11 cellular contexts compared by ENCODE assay signal in genomic region chr12:49962861-49963765, GRCh38. TPM values are rescaled to one million over a fixed set of nuclear protein-coding genes. Genes with fewer than 3 reads are reported as not detected.
DNase-seq lines count a peak whose midpoint lies in the region; ATAC-seq, FAIRE-seq and TF ChIP-seq lines count a peak whose summit lies in the region.
"Had no signal": no experiment of that assay in that cellular context is flagged by ENCODE, and none has a peak within 500 bp of the region (broad histone marks: within the 10 kb centered on the region; RNA-seq: fewer than 3 reads in every experiment).

No MANE protein-coding gene starts in this region.

- H3K79me2 ChIP-seq in HCT116 (ENCODE audit: insufficient read depth, low read length): no peaks in the 10 kb centered on the region

- peaks cover 30 to 52% of the 10 kb centered on the region in 2 experiments for H3K4me1 ChIP-seq in HCT116 (ENCODE audit: control insufficient read depth in 1 of 2, insufficient read depth in 2 of 2, low read length in 2 of 2)
- H3K4me1 ChIP-seq in heart left ventricle: peaks cover 0 to 36% (median 13%) of the 10 kb centered on the region in 12 donors
- no peaks in the 10 kb centered on the region for H3K4me1 ChIP-seq in small intestine (ENCODE audit: control insufficient read depth in 2 of 2, insufficient read depth in 1 of 2, low read depth in 1 of 2, low read length in 1 of 2)

- H3K27me3 Mint-ChIP-seq in activated T-cell treated with anti-CD3 and anti-CD28 coated beads, Interleukin-2, amount 50 U/mL, for 24 hours: peaks cover 73% of the 10 kb centered on the region
- H3K27me3 Mint-ChIP-seq in progenitor cell of endocrine pancreas: peaks cover 66% of the 10 kb centered on the region

- BruUV-seq in HCT116 (replicated peaks; lab: Mats Ljungman, UMichigan): no TSS peak

- H3K36me3 ChIP-seq in HCT116 (ENCODE audit: control insufficient read depth in 1 of 2, insufficient read depth in 2 of 2, low read length in 2 of 2) (no peaks in the 10 kb centered on the region), heart left ventricle (no peaks in the 10 kb centered on the region), small intestine (ENCODE audit: control insufficient read depth in 2 of 2, insufficient read depth in 2 of 2, low read length in 2 of 2) (no peaks in the 10 kb centered on the region)

- H3K4me3 ChIP-seq in HCT116 (replicated peaks in 1 of 2; ENCODE audit: low read depth in 1 of 2, low read length in 2 of 2) (peak overlapping the region in 1 of 2 experiments; percentile 3; a peak in 1 of 4 replicates), heart left ventricle (no peak overlapping the region), small intestine (ENCODE audit: low read depth in 1 of 2, low read length in 2 of 2) (no peak overlapping the region)

- no peak overlapping the region for H3K4me3 Mint-ChIP-seq in activated T-cell treated with anti-CD3 and anti-CD28 coated beads, Interleukin-2, amount 50 U/mL, for 24 hours
- H3K4me3 Mint-ChIP-seq in progenitor cell of endocrine pancreas (ENCODE audit: low read depth): no peak overlapping the region
- H3K4me3 Mint-ChIP-seq: natural killer cell had no signal

- H2AFZ ChIP-seq in HCT116 (ENCODE audit: low read depth, low read length, poor library complexity, severe bottlenecking): no peak overlapping the region

- H3K36me3 Mint-ChIP-seq in activated T-cell treated with anti-CD3 and anti-CD28 coated beads, Interleukin-2, amount 50 U/mL, for 24 hours (ENCODE audit: low read depth): no peaks in the 10 kb centered on the region
- no peaks in the 10 kb centered on the region for H3K36me3 Mint-ChIP-seq in progenitor cell of endocrine pancreas (ENCODE audit: insufficient read depth)
- H3K36me3 Mint-ChIP-seq: natural killer cell had no signal

- ATAC-seq in HCT116: 0 out of 2 replicates have a peak, but pooled peaks have one; percentile 16
- peak; percentile 66 to 77 (median 74) for ATAC-seq in heart left ventricle
- ATAC-seq in HG03045 (IDR thresholded peaks at IDR 0.05; ENCODE audit: unreplicated experiment): no peak
- ATAC-seq in HG02642 (IDR thresholded peaks at IDR 0.05; ENCODE audit: poor library complexity, unreplicated experiment): no peak
- ATAC-seq: natural killer cell had no signal

- no peak overlapping the region for H3K9ac ChIP-seq in HCT116 (ENCODE audit: low read length)

- H3K27me3 ChIP-seq in HCT116 (ENCODE audit: insufficient read depth, low read length): no peaks in the 10 kb centered on the region
- H3K27me3 ChIP-seq in heart left ventricle: peaks cover 0 to 76% (median 23%) of the 10 kb centered on the region in 9 donors
- H3K27me3 ChIP-seq in small intestine (ENCODE audit: control insufficient read depth in 2 of 2, insufficient read depth in 2 of 2, low read length in 2 of 2): peaks cover 7 to 22% of the 10 kb centered on the region in 2 donors

- H3K9me3 ChIP-seq in HCT116 (ENCODE audit: control insufficient read depth in 1 of 2, insufficient read depth in 1 of 2, low read depth in 1 of 2, low read length in 2 of 2): no peaks in the 10 kb centered on the region
- no peaks in the 10 kb centered on the region for H3K9me3 ChIP-seq in heart left ventricle
- no peaks in the 10 kb centered on the region for H3K9me3 ChIP-seq in small intestine (ENCODE audit: control insufficient read depth, low read depth)

- no peak overlapping the region for H3K27ac ChIP-seq in HCT116 (ENCODE audit: low read depth, low read length)
- peak overlapping the region in 3 of 12 donors; percentile 29 to 34 (median 30) for H3K27ac ChIP-seq in heart left ventricle
- no peak overlapping the region for H3K27ac ChIP-seq in small intestine (ENCODE audit: low read depth in 1 of 2, low read length in 1 of 2)

- FAIRE-seq in small intestine (lab: Jason Lieb, UNC): no peak
- FAIRE-seq: endometrium had no signal

- H4K20me1 ChIP-seq in HCT116 (ENCODE audit: insufficient read depth): no peaks in the 10 kb centered on the region

- CTCF ChIA-PET in HCT116 (lab: Charles Lee): interaction anchor here (0.9 to 2.3 kb wide), 4 partner anchors 11 to 107 kb away, joined by 3 to 13 read pairs (median 4); no protein-coding TSS in a partner anchor

- H3K27ac Mint-ChIP-seq in activated T-cell treated with anti-CD3 and anti-CD28 coated beads, Interleukin-2, amount 50 U/mL, for 24 hours: no peak overlapping the region
- H3K27ac Mint-ChIP-seq in progenitor cell of endocrine pancreas: no peak overlapping the region
- H3K27ac Mint-ChIP-seq: natural killer cell had no signal

- DNase-seq in HCT116 (ENCODE audit: low read depth, low spot score) (peak; percentile 29), RPMI7951 (ENCODE audit: low read depth) (peak; percentile 37), heart left ventricle (peak; percentile 70 to 84 (median 79)), small intestine (peak; percentile 51), progenitor cell of endocrine pancreas (ENCODE audit: low spot score, unreplicated experiment) (no peak)
- no peak for DNase-seq in activated T-cell treated with anti-CD3 and anti-CD28 coated beads, Interleukin-2, amount 50 U/mL, for 24 hours
- DNase-seq: natural killer cell; NK-92 treated with Interleukin-12 subunit alpha and Interleukin-12 subunit beta, amount 100 ng/mL, for 24 hours had no signal

- no peaks in the 10 kb centered on the region for H3K9me2 ChIP-seq in HCT116 (ENCODE audit: insufficient read depth)

- intact Hi-C loops in HCT116 (cut with micrococcal nuclease): loop anchor here (10.0 kb wide), 1 partner anchor 188 kb away; no protein-coding TSS in a partner anchor
- intact Hi-C loops in heart left ventricle (cut with DNase I): loop anchor here in 5 of 10 donors (5.0 to 10.0 kb wide), 4 partner anchors 96 to 222 kb away; no protein-coding TSS in a partner anchor

- no peak for TF ChIP-seq POLR2A in HCT116 (IDR thresholded peaks at IDR 0.05; ENCODE audit: borderline replicate concordance, extremely low read depth, insufficient read depth, insufficient read length)
- no peak for TF ChIP-seq POLR2A in heart left ventricle (IDR thresholded peaks at IDR 0.05)

- TF ChIP-seq RAD21 in HCT116 (IDR thresholded peaks at IDR 0.05; ENCODE audit: low read depth): no peak

- 69 to 82% (median 73%) methylated on average over 7 to 21 of the region's 21 CpGs for WGBS in heart left ventricle, 4 donors
- 41 to 72% (median 45%) methylated on average over 21 of the region's 21 CpGs for WGBS in small intestine, 3 donors

- peak overlapping the region; percentile 53 for H3K4me2 ChIP-seq in HCT116 (ENCODE audit: low read length)

- RAD21 ChIA-PET in HCT116 (lab: Charles Lee; ENCODE audit: low non-redundant PET in 1 of 2, low total read pairs in 2 of 2, uncharacterized antibody in 2 of 2, unreplicated experiment in 2 of 2): interaction anchor here in 1 of 2 experiments (0.5 kb wide), 1 partner anchor 212 kb away, joined by 6 read pairs; no protein-coding TSS in a partner anchor

- POLR2A ChIA-PET in HCT116 (lab: Charles Lee): no interaction called here

- H3K4me1 Mint-ChIP-seq in activated T-cell treated with anti-CD3 and anti-CD28 coated beads, Interleukin-2, amount 50 U/mL, for 24 hours (ENCODE audit: low read depth): peaks cover 11% of the 10 kb centered on the region
- H3K4me1 Mint-ChIP-seq in progenitor cell of endocrine pancreas (ENCODE audit: low read depth): peaks cover 10% of the 10 kb centered on the region

- H3K9me3 Mint-ChIP-seq in activated T-cell treated with anti-CD3 and anti-CD28 coated beads, Interleukin-2, amount 50 U/mL, for 24 hours: no peaks in the 10 kb centered on the region
- H3K9me3 Mint-ChIP-seq in progenitor cell of endocrine pancreas (ENCODE audit: low read depth): no peaks in the 10 kb centered on the region
- H3K9me3 Mint-ChIP-seq: natural killer cell had no signal

- TF ChIP-seq CTCF in HCT116 (IDR thresholded peaks at IDR 0.05 in 2 of 3, conservative IDR thresholded peaks at IDR 0.05 in 1 of 3; ENCODE audit: borderline replicate concordance in 1 of 3, insufficient read depth in 1 of 3, low read depth in 2 of 3, low read length in 2 of 3) (no peak), heart left ventricle (IDR thresholded peaks at IDR 0.05) (no peak), progenitor cell of endocrine pancreas (IDR thresholded peaks at IDR 0.05; ENCODE audit: unreplicated experiment) (no peak)

TF ChIP-seq in HCT116, 20 proteins besides CTCF, POLR2A, EP300 and RAD21 (continues in another document):
- TF ChIP-seq YY1 (IDR thresholded peaks at IDR 0.05; ENCODE audit: extremely low read depth, insufficient replicate concordance, low read depth, low read length) (peak; percentile 25), FOSL1 (IDR thresholded peaks at IDR 0.05; ENCODE audit: low read depth) (no peak), ZNF274 (IDR thresholded peaks at IDR 0.05; ENCODE audit: low read depth, low read length) (no peak)

RNA-seq across cellular contexts. Expression of gene AQP5, which starts 1.4 kb away (rescaled TPM):
- total RNA-seq in HCT116 (2021; ENCODE audit: unreplicated experiment): not detected
- 0.05 TPM in 1 of 2 replicates, not detected in the other for polyA plus RNA-seq in HCT116 (2012)
- not detected in 2 replicates for total RNA-seq in RPMI7951 (2014; rRNA removed; shearing (Covaris generic))
- under 1 TPM in 5 of 9 donors, not detected in 4; 0.20 to 0.63 (median 0.44) TPM for total RNA-seq in heart left ventricle
- under 1 TPM; 0.61 to 0.78 TPM for polyA plus RNA-seq in heart left ventricle
- polyA plus RNA-seq in small intestine: under 1 TPM in 1 of 3 donors, not detected in 2; 0.12 TPM
- 1.8 and 2.0 TPM in 2 replicates for total RNA-seq in progenitor cell of endocrine pancreas
- total RNA-seq: natural killer cell had no signal

RNA-seq across cellular contexts. Expression of gene AQP6, which starts 9.6 kb away (rescaled TPM):
- total RNA-seq in HCT116 (2021; ENCODE audit: unreplicated experiment) (not detected), heart left ventricle (not detected), progenitor cell of endocrine pancreas (0.29 TPM in 1 of 2 replicates, not detected in the other)
- polyA plus RNA-seq in HCT116 (2012): 0.10 TPM in 2 replicates
- 0.10 TPM in 1 of 2 replicates, not detected in the other for total RNA-seq in RPMI7951 (2014; rRNA removed; shearing (Covaris generic))
- polyA plus RNA-seq in heart left ventricle (under 1 TPM; 0.04 TPM), small intestine (under 1 TPM in 1 of 3 donors, not detected in 2; 0.09 TPM)
- total RNA-seq: natural killer cell had no signal

RNA-seq across cellular contexts. Expression of gene AQP2, which starts 12.6 kb away (rescaled TPM):
- total RNA-seq in HCT116 (2021; ENCODE audit: unreplicated experiment): not detected
- polyA plus RNA-seq in HCT116 (2012): not detected in 2 replicates
- not detected in 2 replicates for total RNA-seq in RPMI7951 (2014; rRNA removed; shearing (Covaris generic))
- total RNA-seq in heart left ventricle: not detected
- polyA plus RNA-seq in heart left ventricle: not detected
- polyA plus RNA-seq in small intestine: not detected
- total RNA-seq in progenitor cell of endocrine pancreas: 0.29 and 1.0 TPM in 2 replicates
- total RNA-seq: natural killer cell had no signal

RNA-seq across cellular contexts. Expression of gene FAIM2, which starts 59.4 kb away (rescaled TPM):
- total RNA-seq in HCT116 (2021; ENCODE audit: unreplicated experiment): not detected
- polyA plus RNA-seq in HCT116 (2012): not detected in 2 replicates
- 0.98 and 1.2 TPM in 2 replicates for total RNA-seq in RPMI7951 (2014; rRNA removed; shearing (Covaris generic))
- total RNA-seq in heart left ventricle: 10 to 100 TPM in 2 of 9 donors, 1 to 10 TPM in 6, under 1 TPM in 1; 0.33 to 15.0 (median 3.2) TPM
- polyA plus RNA-seq in heart left ventricle: 1 to 10 TPM; 5.0 to 6.0 TPM
- polyA plus RNA-seq in small intestine: 10 to 100 TPM in 1 of 3 donors, not detected in 2; 13.5 TPM
- total RNA-seq in progenitor cell of endocrine pancreas: not detected in 2 replicates

Comparison
In these comparisons a context has a peak if more than half of its experiments do, and no peak if none do; other contexts are left out.
1. ATAC-seq: peak in HCT116 (single experiment) and heart left ventricle (4 of 4); none in HG03045 (single experiment) and HG02642 (single experiment).
2. DNase-seq: peak in HCT116 (single experiment), RPMI7951 (single experiment), heart left ventricle (5 of 5) and small intestine (single experiment); none in activated T-cell treated with anti-CD3 and anti-CD28 coated beads, Interleukin-2, amount 50 U/mL, for 24 hours (single experiment) and progenitor cell of endocrine pancreas (single experiment).